ENCODE assay signal across 20 cellular contexts in the genomic region with DNA sequence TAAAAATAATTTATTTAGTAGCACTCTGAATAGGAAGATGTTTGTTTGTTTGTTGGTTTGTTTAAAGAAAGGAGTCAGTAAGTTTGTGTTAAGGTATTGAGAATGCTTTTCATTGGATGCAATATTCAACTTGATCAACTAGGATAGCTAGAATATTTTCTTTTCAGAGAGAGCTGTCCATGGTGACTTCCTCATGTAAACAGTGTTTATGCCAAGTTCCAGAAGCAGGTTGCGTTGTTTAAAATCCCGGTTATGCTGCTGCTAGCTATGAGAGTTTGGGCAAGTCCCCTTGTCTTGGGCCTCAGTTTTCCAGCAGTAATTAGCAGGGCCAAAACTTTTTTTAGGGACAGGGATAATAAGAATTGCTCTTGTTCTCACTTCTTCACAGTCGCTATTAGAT.
DNase-seq lines count a peak whose midpoint lies in the region; ATAC-seq and TF ChIP-seq lines count a peak whose summit lies in the region.
"Had no signal": no experiment of that assay in that cellular context is flagged by ENCODE, and none has a peak within 500 bp of the region (broad histone marks: within the 10 kb centered on the region; RNA-seq: fewer than 3 reads in every experiment).

No MANE protein-coding gene starts in this region.

- H3K27me3 ChIP-seq in cardiac muscle cell = no peaks in the 10 kb centered on the region
- H3K27me3 ChIP-seq: BLaER1 treated with 17β-estradiol and CSF1 and Interleukin-3, amounts not matched to agents 10 nM and 100 nM had no signal

- H3K27ac ChIP-seq in cardiac muscle cell (no peak overlapping the region), HEK293 (ENCODE audit: extremely low read depth, low read depth, low read length) (no peak overlapping the region)
- H3K27ac ChIP-seq: 22Rv1; A549; BLaER1 treated with 17β-estradiol and CSF1 and Interleukin-3, amounts not matched to agents 10 nM and 100 nM; C4-2B had no signal

- no peak for ATAC-seq in GM21390 (IDR thresholded peaks at IDR 0.05; ENCODE audit: unreplicated experiment)
- ATAC-seq: A549; CD8-positive, alpha-beta T cell had no signal

- no peak overlapping the region for H3K4me3 ChIP-seq in cardiac muscle cell
- no peak overlapping the region for H3K4me3 ChIP-seq in HEK293 (ENCODE audit: low read depth, low read length)
- no peak overlapping the region for H3K4me3 ChIP-seq in fibroblast of pulmonary artery (replicated peaks; ENCODE audit: low read depth, low read length)
- H3K4me3 ChIP-seq: A549; BLaER1 treated with 17β-estradiol and CSF1 and Interleukin-3, amounts not matched to agents 10 nM and 100 nM had no signal

- TF ChIP-seq CTCF in cardiac muscle cell (IDR thresholded peaks at IDR 0.05; ENCODE audit: low read depth, low read length) (no peak), HEK293 (tag by site-specific recombination; IDR thresholded peaks at IDR 0.05) (no peak), fibroblast of pulmonary artery (IDR thresholded peaks at IDR 0.05; ENCODE audit: low read length, missing control alignments) (no peak)

- H3K27me3 Mint-ChIP-seq in activated naive CD4-positive, alpha-beta T cell treated with anti-CD3 and anti-CD28 coated beads for 36 hours (ENCODE audit: low read depth) = no peaks in the 10 kb centered on the region
- H3K27me3 Mint-ChIP-seq: B cell; CD4-positive, alpha-beta T cell had no signal

- H3K36me3 Mint-ChIP-seq in activated naive CD4-positive, alpha-beta T cell treated with anti-CD3 and anti-CD28 coated beads for 36 hours (ENCODE audit: low read depth) = no peaks in the 10 kb centered on the region
- H3K36me3 Mint-ChIP-seq: CD8-positive, alpha-beta T cell had no signal

- H3K9me3 ChIP-seq in cardiac muscle cell (ENCODE audit: low read depth) = no peaks in the 10 kb centered on the region
- no peaks in the 10 kb centered on the region for H3K9me3 ChIP-seq in HEK293 (ENCODE audit: control insufficient read depth, insufficient read depth, low read depth, low read length)
- H3K9me3 ChIP-seq: A549; BLaER1 treated with 17β-estradiol and CSF1 and Interleukin-3, amounts not matched to agents 10 nM and 100 nM; Caco-2 had no signal

- CTCF ChIA-PET in HEK293 (lab: Yijun Ruan, JAX) = interaction anchor here (0.6 kb wide), 1 partner anchor 44 kb away, joined by 3 read pairs; no protein-coding TSS in a partner anchor
- CTCF ChIA-PET in activated naive CD4-positive, alpha-beta T cell treated with anti-CD3 and anti-CD28 coated beads for 36 hours (lab: Charles Lee) = interaction anchor here (0.6 kb wide), 1 partner anchor 287 kb away, joined by 3 read pairs; no protein-coding TSS in a partner anchor

- no peak overlapping the region for H3K4me3 Mint-ChIP-seq in activated naive CD4-positive, alpha-beta T cell treated with anti-CD3 and anti-CD28 coated beads for 36 hours
- H3K4me3 Mint-ChIP-seq: B cell; CD4-positive, alpha-beta T cell; CD8-positive, alpha-beta T cell had no signal

- H3K27ac Mint-ChIP-seq in activated naive CD4-positive, alpha-beta T cell treated with anti-CD3 and anti-CD28 coated beads for 36 hours = no peak overlapping the region
- H3K27ac Mint-ChIP-seq: B cell; CD4-positive, alpha-beta T cell; CD8-positive, alpha-beta T cell had no signal

- H3K4me1 ChIP-seq in cardiac muscle cell (ENCODE audit: low read depth) (no peaks in the 10 kb centered on the region), HEK293 (ENCODE audit: control insufficient read depth, insufficient read depth, low read length) (no peaks in the 10 kb centered on the region)
- H3K4me1 ChIP-seq: A549; BLaER1 treated with 17β-estradiol and CSF1 and Interleukin-3, amounts not matched to agents 10 nM and 100 nM; Caco-2 had no signal

- H3K9me3 Mint-ChIP-seq in activated naive CD4-positive, alpha-beta T cell treated with anti-CD3 and anti-CD28 coated beads for 36 hours = no peaks in the 10 kb centered on the region

- DNase-seq in cardiac muscle cell (ENCODE audit: low read depth in 1 of 2, low spot score in 1 of 2) (peak; percentile 3 to 32), cardiac septum (ENCODE audit: low spot score) (no peak), fibroblast of pulmonary artery (ENCODE audit: low read depth) (peak; percentile 23)
- no peak for DNase-seq in activated naive CD4-positive, alpha-beta T cell treated with anti-CD3 and anti-CD28 coated beads for 36 hours
- no peak for DNase-seq in activated naive CD4-positive, alpha-beta T cell treated with Interleukin-2 at 50 U/mL for 16 hours
- DNase-seq: AML-193; Caco-2; Calu3; CD4-positive, alpha-beta T cell; CD8-positive, alpha-beta T cell; DMS79 treated with DMSO at 0.1 percent for 48 hours; GF-D8 had no signal

- intact Hi-C loops in cardiac septum (cut with DNase I) = no loop called here
- intact Hi-C loops in activated naive CD4-positive, alpha-beta T cell treated with anti-CD3 and anti-CD28 coated beads for 36 hours (cut with micrococcal nuclease) = no loop called here

- POLR2A ChIA-PET in HEK293 (lab: Yijun Ruan, JAX) = no interaction called here

- H3K36me3 ChIP-seq in cardiac muscle cell (no peaks in the 10 kb centered on the region), HEK293 (ENCODE audit: control insufficient read depth in 2 of 2, insufficient read depth in 1 of 2, low read length in 2 of 2) (no peaks in the 10 kb centered on the region)
- H3K36me3 ChIP-seq: BLaER1 treated with 17β-estradiol and CSF1 and Interleukin-3, amounts not matched to agents 10 nM and 100 nM had no signal

- H3K4me1 Mint-ChIP-seq in activated naive CD4-positive, alpha-beta T cell treated with anti-CD3 and anti-CD28 coated beads for 36 hours (ENCODE audit: low read depth) = no peaks in the 10 kb centered on the region
- H3K4me1 Mint-ChIP-seq: B cell had no signal

TF ChIP-seq in HEK293, 187 proteins besides CTCF, POLR2A, EP300 and RAD21:
- TF ChIP-seq SP7 (tag by site-specific recombination; IDR thresholded peaks at IDR 0.05) = no peak
- TF ChIP-seq MYNN (tag by site-specific recombination; IDR thresholded peaks at IDR 0.05; ENCODE audit: borderline replicate concordance) = no peak
- TF ChIP-seq ZBTB17 (tag by site-specific recombination; IDR thresholded peaks at IDR 0.05) = no peak
- TF ChIP-seq REST (tag by site-specific recombination; IDR thresholded peaks at IDR 0.05) = peak; percentile 45; the same call in 1 of the 2 replicates

TF ChIP-seq in PFSK-1, 5 proteins besides CTCF, POLR2A, EP300 and RAD21:
- TF ChIP-seq SIN3A (IDR thresholded peaks at IDR 0.05; ENCODE audit: borderline replicate concordance, insufficient read depth, low read length) (no peak), TAF1 (IDR thresholded peaks at IDR 0.05; ENCODE audit: borderline replicate concordance, insufficient read depth, low read length) (no peak), POLR2AphosphoS5 (IDR thresholded peaks at IDR 0.05; ENCODE audit: low read depth, low read length) (no peak), REST (IDR thresholded peaks at IDR 0.05; ENCODE audit: insufficient read depth in 1 of 2, low read depth in 2 of 2, low read length in 2 of 2) (peak; percentile 24 to 80; a peak in 2 of 4 replicates), FOXP2 (optimal IDR thresholded peaks at IDR 0.05; ENCODE audit: borderline replicate concordance, extremely low read depth, extremely low read length, insufficient read depth) (no peak)

Comparison
In these comparisons a context has a peak if more than half of its experiments do, and no peak if none do; other contexts are left out.
1. DNase-seq: peak in cardiac muscle cell (2 of 2) and fibroblast of pulmonary artery (single experiment); none in cardiac septum (single experiment), activated naive CD4-positive, alpha-beta T cell treated with anti-CD3 and anti-CD28 coated beads for 36 hours (single experiment) and activated naive CD4-positive, alpha-beta T cell treated with Interleukin-2 at 50 U/mL for 16 hours (single experiment).